In the genomic region with DNA sequence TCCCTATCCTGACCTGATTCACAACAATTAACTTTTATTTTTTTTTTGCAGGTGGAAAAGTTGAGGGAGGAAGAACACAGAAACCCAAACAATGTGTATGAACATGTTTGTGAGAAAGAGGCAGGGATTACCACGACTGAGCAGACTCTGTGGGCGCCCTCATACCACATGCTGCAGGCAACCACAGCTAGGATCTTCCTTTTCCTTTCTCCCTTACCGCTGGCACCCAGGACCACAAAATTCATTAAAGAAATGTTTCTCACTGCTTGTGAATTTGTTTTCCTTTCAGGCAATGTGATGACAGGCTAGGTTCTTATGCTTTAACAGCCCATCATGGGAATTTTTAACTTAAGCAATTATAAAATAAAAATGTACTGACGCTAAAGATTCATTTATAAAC, we compare ENCODE assay signal across 14 cellular contexts.
"Had no signal": no experiment of that assay in that cellular context is flagged by ENCODE, and none has a peak within 500 bp of the region (broad histone marks: within the 10 kb centered on the region; RNA-seq: fewer than 3 reads in every experiment).

No MANE protein-coding gene starts in this region.

- H3K4me3 ChIP-seq: lung, right atrium auricular region, stomach had no signal

- H3K27ac Mint-ChIP-seq: activated CD4-positive, alpha-beta memory T cell treated with anti-CD3 and anti-CD28 coated beads for 36 hours; activated naive CD8-positive, alpha-beta T cell treated with anti-CD3 and anti-CD28 coated beads for 36 hours; naive thymus-derived CD8-positive, alpha-beta T cell had no signal

- H3K27ac ChIP-seq: right atrium auricular region, stomach had no signal

- ATAC-seq: left cardiac atrium; naive thymus-derived CD8-positive, alpha-beta T cell had no signal

- H3K27me3 Mint-ChIP-seq: activated CD4-positive, alpha-beta memory T cell treated with anti-CD3 and anti-CD28 coated beads for 36 hours; activated naive CD8-positive, alpha-beta T cell treated with anti-CD3 and anti-CD28 coated beads for 36 hours; naive thymus-derived CD8-positive, alpha-beta T cell had no signal

- H3K36me3 Mint-ChIP-seq: activated naive CD8-positive, alpha-beta T cell treated with anti-CD3 and anti-CD28 coated beads for 36 hours had no signal

- H3K4me1 ChIP-seq: right atrium auricular region, stomach had no signal

- DNase-seq: activated CD4-positive, alpha-beta memory T cell treated with anti-CD3 and anti-CD28 coated beads for 36 hours; activated CD4-positive, CD25-positive, alpha-beta regulatory T cell treated with anti-CD3 and anti-CD28 coated beads, Interleukin-2, amount 50 U/mL, for 72 hours; activated gamma-delta T cell; activated naive CD8-positive, alpha-beta T cell treated with anti-CD3 and anti-CD28 coated beads for 36 hours; activated T-cell treated with anti-CD3 and anti-CD28 coated beads, Interleukin-2, amount 50 U/mL, for 48 hours; hypothalamus; left cardiac atrium; naive thymus-derived CD8-positive, alpha-beta T cell; posterior cingulate gyrus; small intestine; stomach; T-helper 9 cell had no signal

- H3K9me3 Mint-ChIP-seq: activated CD4-positive, alpha-beta memory T cell treated with anti-CD3 and anti-CD28 coated beads for 36 hours; activated naive CD8-positive, alpha-beta T cell treated with anti-CD3 and anti-CD28 coated beads for 36 hours; naive thymus-derived CD8-positive, alpha-beta T cell had no signal

- H3K36me3 ChIP-seq: right atrium auricular region had no signal

- H3K4me1 Mint-ChIP-seq: activated naive CD8-positive, alpha-beta T cell treated with anti-CD3 and anti-CD28 coated beads for 36 hours; naive thymus-derived CD8-positive, alpha-beta T cell had no signal

- H3K4me3 Mint-ChIP-seq: activated CD4-positive, alpha-beta memory T cell treated with anti-CD3 and anti-CD28 coated beads for 36 hours; activated naive CD8-positive, alpha-beta T cell treated with anti-CD3 and anti-CD28 coated beads for 36 hours; naive thymus-derived CD8-positive, alpha-beta T cell had no signal

- H3K9me3 ChIP-seq: right atrium auricular region, stomach had no signal
